23 cellular contexts compared by ENCODE assay signal in the genomic region with DNA sequence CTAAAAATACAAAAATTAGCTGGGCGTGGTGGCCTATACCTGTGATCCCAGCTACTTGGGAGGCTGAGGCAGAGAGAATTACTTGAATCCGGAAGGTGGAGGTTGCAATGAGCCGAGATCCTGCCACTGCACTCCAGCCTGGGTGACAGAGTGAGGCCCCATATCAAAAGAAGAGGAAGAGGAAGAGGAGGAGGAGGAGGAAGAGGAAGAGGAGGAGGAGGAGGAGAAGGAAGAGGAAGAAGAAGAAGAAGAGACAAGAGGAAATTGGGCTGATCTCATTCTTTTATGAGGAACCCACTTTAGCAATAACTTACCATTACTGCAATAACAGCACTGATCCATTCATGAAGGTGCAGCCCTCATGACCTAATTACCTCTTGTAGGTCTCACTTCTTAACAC.
"Had no signal": no experiment of that assay in that cellular context is flagged by ENCODE, and none has a peak within 500 bp of the region (broad histone marks: within the 10 kb centered on the region; RNA-seq: fewer than 3 reads in every experiment).

No MANE protein-coding gene starts in this region.

- H3K4me3 Mint-ChIP-seq: activated CD4-positive, alpha-beta memory T cell treated with anti-CD3 and anti-CD28 coated beads, Interleukin-2, amount 10 ng/mL, durations not matched to agents 7 days and 5 days; activated CD4-positive, alpha-beta T cell treated with anti-CD3 and anti-CD28 coated beads, Interleukin-2, amount 10 ng/mL, durations not matched to agents 7 days and 5 days; activated naive CD4-positive, alpha-beta T cell treated with anti-CD3 and anti-CD28 coated beads, Interleukin-2, amount 10 ng/mL, durations not matched to agents 7 days and 5 days; activated naive CD8-positive, alpha-beta T cell treated with anti-CD3 and anti-CD28 coated beads, Interleukin-2, amount 10 ng/mL, durations not matched to agents 7 days and 5 days; activated T-cell treated with anti-CD3 and anti-CD28 coated beads, Interleukin-2, amount 50 U/mL, for 24 hours; activated T-cell treated with anti-CD3 and anti-CD28 coated beads, Interleukin-2, amount 50 U/mL, for 72 hours; brain; WTC11 had no signal

- H3K27me3 Mint-ChIP-seq: activated CD4-positive, alpha-beta memory T cell treated with anti-CD3 and anti-CD28 coated beads, Interleukin-2, amount 10 ng/mL, durations not matched to agents 7 days and 5 days; activated CD4-positive, alpha-beta T cell treated with anti-CD3 and anti-CD28 coated beads, Interleukin-2, amount 10 ng/mL, durations not matched to agents 7 days and 5 days; activated naive CD4-positive, alpha-beta T cell treated with anti-CD3 and anti-CD28 coated beads, Interleukin-2, amount 10 ng/mL, durations not matched to agents 7 days and 5 days; activated naive CD8-positive, alpha-beta T cell treated with anti-CD3 and anti-CD28 coated beads, Interleukin-2, amount 10 ng/mL, durations not matched to agents 7 days and 5 days had no signal

- H3K36me3 Mint-ChIP-seq: activated naive CD4-positive, alpha-beta T cell treated with anti-CD3 and anti-CD28 coated beads, Interleukin-2, amount 10 ng/mL, durations not matched to agents 7 days and 5 days; activated naive CD4-positive, alpha-beta T cell treated with anti-CD3 and anti-CD28 coated beads, Interleukin-2, amount 50 U/mL, for 72 hours; activated naive CD8-positive, alpha-beta T cell treated with anti-CD3 and anti-CD28 coated beads, Interleukin-2, amount 10 ng/mL, durations not matched to agents 7 days and 5 days; brain; WTC11 had no signal

- H3K27ac Mint-ChIP-seq: activated CD4-positive, alpha-beta memory T cell treated with anti-CD3 and anti-CD28 coated beads, Interleukin-2, amount 10 ng/mL, durations not matched to agents 7 days and 5 days; activated CD4-positive, alpha-beta T cell treated with anti-CD3 and anti-CD28 coated beads, Interleukin-2, amount 10 ng/mL, durations not matched to agents 7 days and 5 days; activated naive CD4-positive, alpha-beta T cell treated with anti-CD3 and anti-CD28 coated beads, Interleukin-2, amount 10 ng/mL, durations not matched to agents 7 days and 5 days; activated naive CD4-positive, alpha-beta T cell treated with anti-CD3 and anti-CD28 coated beads, Interleukin-2, amount 50 U/mL, for 72 hours; activated naive CD8-positive, alpha-beta T cell treated with anti-CD3 and anti-CD28 coated beads, Interleukin-2, amount 10 ng/mL, durations not matched to agents 7 days and 5 days; activated T-cell treated with anti-CD3 and anti-CD28 coated beads, Interleukin-2, amount 50 U/mL, for 24 hours; activated T-cell treated with anti-CD3 and anti-CD28 coated beads, Interleukin-2, amount 50 U/mL, for 72 hours; brain; WTC11 had no signal

- DNase-seq: activated CD4-positive, alpha-beta memory T cell treated with anti-CD3 and anti-CD28 coated beads, Interleukin-2, amount 10 ng/mL, durations not matched to agents 7 days and 5 days; activated CD4-positive, alpha-beta T cell treated with anti-CD3 and anti-CD28 coated beads for 1 hour; activated CD4-positive, alpha-beta T cell treated with anti-CD3 and anti-CD28 coated beads for 4 hours; activated CD4-positive, alpha-beta T cell treated with anti-CD3 and anti-CD28 coated beads, Interleukin-2, amount 10 ng/mL, durations not matched to agents 7 days and 5 days; activated CD4-positive, alpha-beta T cell treated with anti-CD3 and anti-CD28 coated beads, Interleukin-2, amount 50 U/mL, for 4 hours; activated CD8-positive, alpha-beta memory T cell treated with anti-CD3 and anti-CD28 coated beads, Interleukin-2, amount 50 U/mL, for 48 hours; activated gamma-delta T cell; activated naive CD4-positive, alpha-beta T cell; activated naive CD4-positive, alpha-beta T cell treated with anti-CD3 and anti-CD28 coated beads, Interleukin-2, amount 10 ng/mL, durations not matched to agents 7 days and 5 days; activated naive CD8-positive, alpha-beta T cell treated with anti-CD3 and anti-CD28 coated beads, Interleukin-2, amount 10 ng/mL, durations not matched to agents 7 days and 5 days; activated T-cell treated with anti-CD3 and anti-CD28 coated beads for 4 hours; activated T-cell treated with anti-CD3 and anti-CD28 coated beads, Interleukin-2, amount 50 U/mL, for 24 hours; activated T-cell treated with anti-CD3 and anti-CD28 coated beads, Interleukin-2, amount 50 U/mL, for 72 hours; central memory CD4-positive, alpha-beta T cell; cerebellar nuclear complex; colonic mucosa; effector CD8-positive, alpha-beta T cell; esophagus squamous epithelium; head of caudate nucleus; T-helper 2 cell had no signal

- ATAC-seq: activated naive CD4-positive, alpha-beta T cell treated with anti-CD3 and anti-CD28 coated beads, Interleukin-2, amount 50 U/mL, for 72 hours; activated T-cell treated with anti-CD3 and anti-CD28 coated beads, Interleukin-2, amount 50 U/mL, for 72 hours; WTC11 had no signal

- H3K4me1 Mint-ChIP-seq: activated CD4-positive, alpha-beta memory T cell treated with anti-CD3 and anti-CD28 coated beads, Interleukin-2, amount 10 ng/mL, durations not matched to agents 7 days and 5 days; activated CD4-positive, alpha-beta T cell treated with anti-CD3 and anti-CD28 coated beads, Interleukin-2, amount 10 ng/mL, durations not matched to agents 7 days and 5 days; activated naive CD4-positive, alpha-beta T cell treated with anti-CD3 and anti-CD28 coated beads, Interleukin-2, amount 10 ng/mL, durations not matched to agents 7 days and 5 days; activated naive CD8-positive, alpha-beta T cell treated with anti-CD3 and anti-CD28 coated beads, Interleukin-2, amount 10 ng/mL, durations not matched to agents 7 days and 5 days; brain had no signal

- H3K9me3 Mint-ChIP-seq: activated CD4-positive, alpha-beta memory T cell treated with anti-CD3 and anti-CD28 coated beads, Interleukin-2, amount 10 ng/mL, durations not matched to agents 7 days and 5 days; activated CD4-positive, alpha-beta T cell treated with anti-CD3 and anti-CD28 coated beads, Interleukin-2, amount 10 ng/mL, durations not matched to agents 7 days and 5 days; activated naive CD4-positive, alpha-beta T cell treated with anti-CD3 and anti-CD28 coated beads, Interleukin-2, amount 10 ng/mL, durations not matched to agents 7 days and 5 days; activated naive CD4-positive, alpha-beta T cell treated with anti-CD3 and anti-CD28 coated beads, Interleukin-2, amount 50 U/mL, for 72 hours; activated naive CD8-positive, alpha-beta T cell treated with anti-CD3 and anti-CD28 coated beads, Interleukin-2, amount 10 ng/mL, durations not matched to agents 7 days and 5 days; activated T-cell treated with anti-CD3 and anti-CD28 coated beads, Interleukin-2, amount 50 U/mL, for 24 hours; activated T-cell treated with anti-CD3 and anti-CD28 coated beads, Interleukin-2, amount 50 U/mL, for 72 hours; brain had no signal
